36 cellular contexts compared by ENCODE assay signal in the genomic region with DNA sequence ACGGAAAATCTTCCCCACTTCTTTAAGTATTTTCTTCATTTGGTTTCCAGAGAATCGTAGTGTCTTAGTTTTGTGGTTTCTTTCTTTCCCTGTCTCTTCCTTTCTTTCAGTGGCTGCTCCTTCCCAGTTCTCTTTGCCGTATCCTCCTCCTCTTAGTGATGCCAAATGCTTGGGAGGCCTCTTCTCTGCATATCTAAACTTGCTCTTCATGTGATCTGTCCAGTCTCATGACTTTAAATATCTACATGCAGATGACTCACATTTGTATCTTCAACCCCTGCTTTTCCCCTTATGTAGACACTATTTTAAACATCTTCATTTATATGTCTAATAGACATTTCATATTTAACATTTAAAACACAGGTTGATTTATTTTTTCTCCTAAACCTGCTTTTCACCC.
"Had no signal": no experiment of that assay in that cellular context is flagged by ENCODE, and none has a peak within 500 bp of the region (broad histone marks: within the 10 kb centered on the region; RNA-seq: fewer than 3 reads in every experiment).

No MANE protein-coding gene starts in this region.

- DNase-seq: activated B cell treated with CpG ODN at 0.5 μM for 24 hours; activated CD4-positive, alpha-beta memory T cell treated with anti-CD3 and anti-CD28 coated beads for 36 hours; activated CD4-positive, alpha-beta T cell treated with anti-CD3 and anti-CD28 coated beads for 4 hours; activated CD4-positive, alpha-beta T cell treated with anti-CD3 and anti-CD28 coated beads, Interleukin-2, amount 10 ng/mL, durations not matched to agents 24 days and 14 days; activated CD4-positive, alpha-beta T cell treated with anti-CD3 and anti-CD28 coated beads, Interleukin-2, amount 50 U/mL, for 1 hour; activated CD4-positive, alpha-beta T cell treated with anti-CD3 and anti-CD28 coated beads, Interleukin-2, amount 50 U/mL, for 4 hours; activated CD4-positive, CD25-positive, alpha-beta regulatory T cell treated with anti-CD3 and anti-CD28 coated beads, Interleukin-2, amount 50 U/mL, for 72 hours; activated CD8-positive, alpha-beta memory T cell treated with anti-CD3 and anti-CD28 coated beads, Interleukin-2, amount 50 U/mL, for 4 hours; activated CD8-positive, alpha-beta T cell treated with anti-CD3 and anti-CD28 coated beads for 36 hours; activated effector memory CD4-positive, alpha-beta T cell treated with anti-CD3 and anti-CD28 coated beads, Interleukin-2, amount 50 U/mL, for 16 hours; activated gamma-delta T cell treated with Interleukin-2 at 50 U/mL for 16 hours; activated naive CD4-positive, alpha-beta T cell; activated naive CD4-positive, alpha-beta T cell treated with anti-CD3 and anti-CD28 coated beads for 36 hours; activated naive CD4-positive, alpha-beta T cell treated with anti-CD3 and anti-CD28 coated beads, Interleukin-2, amount 50 U/mL, for 16 hours; activated naive CD8-positive, alpha-beta T cell treated with anti-CD3 and anti-CD28 coated beads for 36 hours; activated T-cell treated with anti-CD3 and anti-CD28 coated beads for 4 hours; activated T-cell treated with anti-CD3 and anti-CD28 coated beads, Interleukin-2, amount 50 U/mL, for 1 hour; activated T-cell treated with anti-CD3 and anti-CD28 coated beads, Interleukin-2, amount 50 U/mL, for 4 hours; activated T-cell treated with anti-CD3 and anti-CD28 coated beads, Interleukin-2, amount 50 U/mL, for 72 hours; adrenal gland; amniotic stem cell; aorta; body of pancreas; brain microvascular endothelial cell; caudate nucleus; cerebellar nuclear complex; T-helper 1 cell; T-helper 2 cell; T-helper 9 cell had no signal

- H3K27me3 ChIP-seq: adrenal gland, body of pancreas, brain microvascular endothelial cell, breast epithelium, cardiac muscle cell had no signal

- ATAC-seq: activated CD8-positive, alpha-beta T cell treated with anti-CD3 and anti-CD28 coated beads for 36 hours; activated naive CD4-positive, alpha-beta T cell treated with anti-CD3 and anti-CD28 coated beads, Interleukin-2, amount 50 U/mL, for 72 hours; activated T-cell treated with anti-CD3 and anti-CD28 coated beads, Interleukin-2, amount 50 U/mL, for 4 hours; activated T-cell treated with anti-CD3 and anti-CD28 coated beads, Interleukin-2, amount 50 U/mL, for 72 hours; activated T-helper 17 cell treated with anti-CD3 and anti-CD28 coated beads, Interleukin-2, amount 50 U/mL, for 72 hours; body of pancreas had no signal

- H3K27ac ChIP-seq: adrenal gland, body of pancreas, brain microvascular endothelial cell, breast epithelium, cardiac muscle cell, VCaP had no signal

- H3K9me3 ChIP-seq: adrenal gland, body of pancreas, breast epithelium had no signal

- H3K4me3 ChIP-seq: adrenal gland, body of pancreas, breast epithelium, cardiac muscle cell had no signal

- FAIRE-seq: astrocyte, TTC549 had no signal

- H3K4me1 ChIP-seq: adrenal gland, body of pancreas, breast epithelium had no signal

- H3K36me3 ChIP-seq: adrenal gland, brain microvascular endothelial cell, breast epithelium, cardiac muscle cell had no signal
